In the genomic region with DNA sequence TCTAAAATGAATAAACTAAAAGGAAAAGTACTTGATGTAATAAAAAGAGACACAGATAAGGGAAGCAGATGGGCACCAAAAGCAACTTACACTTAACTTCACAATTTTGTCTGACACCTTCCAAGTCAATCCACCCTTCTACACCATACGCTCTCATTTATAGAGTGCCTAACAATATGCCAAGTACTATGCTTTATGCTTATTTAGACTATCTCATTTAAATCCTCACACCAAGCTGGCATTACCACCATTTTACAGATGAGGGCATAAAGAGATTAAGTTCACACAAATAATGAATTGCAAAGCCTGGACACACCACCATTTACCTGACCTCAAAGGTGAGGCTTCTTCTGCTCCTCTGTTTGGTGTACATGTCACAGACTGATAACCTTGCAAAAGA, we compare ENCODE assay signal across 15 cellular contexts.
"Had no signal": no experiment of that assay in that cellular context is flagged by ENCODE, and none has a peak within 500 bp of the region (broad histone marks: within the 10 kb centered on the region; RNA-seq: fewer than 3 reads in every experiment).

No MANE protein-coding gene starts in this region.

- H3K4me3 ChIP-seq: pancreas, thyroid gland, vagina had no signal

- FAIRE-seq: astrocyte, pancreas had no signal

- H3K9me3 ChIP-seq: pancreas, thyroid gland, vagina had no signal

- H3K27ac ChIP-seq: pancreas, thyroid gland, vagina had no signal

- DNase-seq: activated CD4-positive, alpha-beta T cell treated with anti-CD3 and anti-CD28 coated beads for 48 hours; activated CD8-positive, alpha-beta T cell treated with anti-CD3 and anti-CD28 coated beads for 36 hours; activated effector memory CD4-positive, alpha-beta T cell treated with Interleukin-2 at 50 U/mL for 16 hours; activated naive CD4-positive, alpha-beta T cell treated with anti-CD3 and anti-CD28 coated beads, Interleukin-2, amount 50 U/mL, for 16 hours; activated T-cell treated with anti-CD3 and anti-CD28 coated beads, Interleukin-2, amount 50 U/mL, for 4 hours; endodermal cell; erythroblast; hippocampal formation; pancreas; stimulated activated CD4-positive, alpha-beta T cell treated with anti-CD3 and anti-CD28 coated beads, Interleukin-2, amount 100 ng/mL, for 48 hours; stimulated activated naive B cell treated with anti-CD40 and anti-IgM and Interleukin-4, amounts not matched to agents 10 μg/mL and 1 μg/mL and 100 μg/mL, for 72 hours; T-helper 17 cell; thyroid gland had no signal

- H3K4me1 ChIP-seq: thyroid gland had no signal

- H3K27me3 ChIP-seq: pancreas, thyroid gland, vagina had no signal

- H3K36me3 ChIP-seq: pancreas, thyroid gland, vagina had no signal
